Comparison of ENCODE assay signal across 11 cellular contexts in genomic region chr11:75625970-75626691, GRCh38. TPM values are rescaled to one million over a fixed set of nuclear protein-coding genes. Genes with fewer than 3 reads are reported as not detected.
DNase-seq lines count a peak whose midpoint lies in the region; ATAC-seq and TF ChIP-seq lines count a peak whose summit lies in the region.
"Had no signal": no experiment of that assay in that cellular context is flagged by ENCODE, and none has a peak within 500 bp of the region (broad histone marks: within the 10 kb centered on the region; RNA-seq: fewer than 3 reads in every experiment).

No MANE protein-coding gene starts in this region.

- H3K9me3 Mint-ChIP-seq in HFFc6, result no peaks in the 10 kb centered on the region

- H3K4me1 Mint-ChIP-seq in HFFc6 (ENCODE audit: low read depth), result peaks cover 40% of the 10 kb centered on the region

- TF ChIP-seq CTCF in HFFc6 (IDR thresholded peaks at IDR 0.05), result no peak

- H3K27me3 Mint-ChIP-seq in HFFc6 (ENCODE audit: insufficient read depth), result no peaks in the 10 kb centered on the region; the same call in none of the 2 replicates

- no peaks in the 10 kb centered on the region for H3K36me3 Mint-ChIP-seq in HFFc6 (ENCODE audit: low read depth)

- in situ Hi-C loops in ACHN (cut with HindIII; ENCODE audit: low pct_ligation_motif_present, low pct_unique_long_range_greater_than_20kb, low sequenced_read_pairs), result no loop called here

- peak overlapping the region; percentile 87 for H3K27ac Mint-ChIP-seq in HFFc6

- DNase-seq in ACHN, result peak; percentile 65
- peak; percentile 74 for DNase-seq in HFFc6
- DNase-seq in amniotic stem cell (lab: John Stamatoyannopoulos, UW), result peak; percentile 33
- peak; percentile 29 for DNase-seq in kidney glomerular epithelial cell (lab: John Stamatoyannopoulos, UW)
- no peak for DNase-seq in NOMO-1 treated with dmso at 0.1 percent for 144 hours (lab: John Stamatoyannopoulos, UW; ENCODE audit: unreplicated experiment)
- no peak for DNase-seq in NK-92 (lab: John Stamatoyannopoulos, UW; ENCODE audit: unreplicated experiment)
- DNase-seq in hypothalamus (lab: John Stamatoyannopoulos, UW), result no peak
- DNase-seq: activated effector memory CD4-positive, alpha-beta T cell treated with Interleukin-2 at 50 U/mL for 16 hours; left ventricle myocardium superior; small intestine had no signal

- ATAC-seq in esophagus mucosa, result no peak
- ATAC-seq: left ventricle myocardium superior had no signal

- peak overlapping the region; percentile 47 for H3K4me3 Mint-ChIP-seq in HFFc6

RNA-seq across cellular contexts. Expression of gene MAP6, which starts 42.7 kb away (rescaled TPM):
- 1 to 10 TPM in 3 of 6 experiments, under 1 TPM in 3; 0.53 to 4.3 (median 0.96) TPM for total RNA-seq in HFFc6 (2021; fragmentation: NEBNext Ultra II Directional; extraction: Animal tissue kit (Norgen Biotek cat#: 25700))
- 0.32 TPM for total RNA-seq in esophagus mucosa

Comparison
In these comparisons a context has a peak if more than half of its experiments do, and no peak if none do; other contexts are left out.
1. DNase-seq: peak in ACHN (single experiment), HFFc6 (single experiment), amniotic stem cell (single experiment) and kidney glomerular epithelial cell (single experiment); none in NOMO-1 treated with dmso at 0.1 percent for 144 hours (single experiment), NK-92 (single experiment) and hypothalamus (0 of 51).